In the genomic region with DNA sequence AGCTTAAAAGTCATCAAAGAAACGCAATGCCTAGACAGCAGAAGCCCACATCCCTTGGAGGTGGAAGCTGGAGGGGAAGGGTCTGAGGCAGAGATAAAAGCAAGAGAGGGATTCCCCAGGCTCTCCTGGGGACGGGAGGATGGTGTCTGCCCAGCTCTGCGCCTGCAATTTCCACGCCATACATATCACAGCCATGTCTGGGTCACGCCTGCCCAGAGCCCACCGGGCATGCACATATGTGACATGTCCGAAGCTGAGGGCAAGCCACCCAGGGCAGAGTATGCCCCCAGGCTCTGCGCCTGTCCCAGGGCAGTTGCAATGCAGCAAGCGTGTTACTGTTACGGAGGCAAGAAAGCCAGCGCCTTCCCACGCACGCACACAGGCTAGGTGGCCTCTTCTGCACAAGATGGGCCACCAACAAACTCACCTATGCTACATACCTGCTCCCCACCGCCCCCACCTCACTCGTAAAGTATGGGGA, we compare ENCODE assay signal across 1 cellular context.
TF ChIP-seq lines count a peak whose summit lies in the region.

No MANE protein-coding gene starts in this region.

TF ChIP-seq in HEK293, 187 proteins besides CTCF, POLR2A, EP300 and RAD21 (continued from another document):
- TF ChIP-seq, protein P1, sequence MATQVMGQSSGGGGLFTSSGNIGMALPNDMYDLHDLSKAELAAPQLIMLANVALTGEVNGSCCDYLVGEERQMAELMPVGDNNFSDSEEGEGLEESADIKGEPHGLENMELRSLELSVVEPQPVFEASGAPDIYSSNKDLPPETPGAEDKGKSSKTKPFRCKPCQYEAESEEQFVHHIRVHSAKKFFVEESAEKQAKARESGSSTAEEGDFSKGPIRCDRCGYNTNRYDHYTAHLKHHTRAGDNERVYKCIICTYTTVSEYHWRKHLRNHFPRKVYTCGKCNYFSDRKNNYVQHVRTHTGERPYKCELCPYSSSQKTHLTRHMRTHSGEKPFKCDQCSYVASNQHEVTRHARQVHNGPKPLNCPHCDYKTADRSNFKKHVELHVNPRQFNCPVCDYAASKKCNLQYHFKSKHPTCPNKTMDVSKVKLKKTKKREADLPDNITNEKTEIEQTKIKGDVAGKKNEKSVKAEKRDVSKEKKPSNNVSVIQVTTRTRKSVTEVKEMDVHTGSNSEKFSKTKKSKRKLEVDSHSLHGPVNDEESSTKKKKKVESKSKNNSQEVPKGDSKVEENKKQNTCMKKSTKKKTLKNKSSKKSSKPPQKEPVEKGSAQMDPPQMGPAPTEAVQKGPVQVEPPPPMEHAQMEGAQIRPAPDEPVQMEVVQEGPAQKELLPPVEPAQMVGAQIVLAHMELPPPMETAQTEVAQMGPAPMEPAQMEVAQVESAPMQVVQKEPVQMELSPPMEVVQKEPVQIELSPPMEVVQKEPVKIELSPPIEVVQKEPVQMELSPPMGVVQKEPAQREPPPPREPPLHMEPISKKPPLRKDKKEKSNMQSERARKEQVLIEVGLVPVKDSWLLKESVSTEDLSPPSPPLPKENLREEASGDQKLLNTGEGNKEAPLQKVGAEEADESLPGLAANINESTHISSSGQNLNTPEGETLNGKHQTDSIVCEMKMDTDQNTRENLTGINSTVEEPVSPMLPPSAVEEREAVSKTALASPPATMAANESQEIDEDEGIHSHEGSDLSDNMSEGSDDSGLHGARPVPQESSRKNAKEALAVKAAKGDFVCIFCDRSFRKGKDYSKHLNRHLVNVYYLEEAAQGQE (tag by site-specific recombination; IDR thresholded peaks at IDR 0.05) = no peak
- TF ChIP-seq FEZF1 (tag by site-specific recombination; IDR thresholded peaks at IDR 0.05) (no peak), ZNF768 (tag by site-specific recombination; IDR thresholded peaks at IDR 0.05) (no peak), GLI2 (tag by site-specific recombination; IDR thresholded peaks at IDR 0.05; ENCODE audit: borderline replicate concordance, low read depth) (no peak), ZNF791 (tag by site-specific recombination; IDR thresholded peaks at IDR 0.05) (no peak), KLF10 (tag by site-specific recombination; IDR thresholded peaks at IDR 0.05) (no peak), ZNF24 (tag by site-specific recombination; IDR thresholded peaks at IDR 0.05) (no peak)
- TF ChIP-seq, protein P2, sequence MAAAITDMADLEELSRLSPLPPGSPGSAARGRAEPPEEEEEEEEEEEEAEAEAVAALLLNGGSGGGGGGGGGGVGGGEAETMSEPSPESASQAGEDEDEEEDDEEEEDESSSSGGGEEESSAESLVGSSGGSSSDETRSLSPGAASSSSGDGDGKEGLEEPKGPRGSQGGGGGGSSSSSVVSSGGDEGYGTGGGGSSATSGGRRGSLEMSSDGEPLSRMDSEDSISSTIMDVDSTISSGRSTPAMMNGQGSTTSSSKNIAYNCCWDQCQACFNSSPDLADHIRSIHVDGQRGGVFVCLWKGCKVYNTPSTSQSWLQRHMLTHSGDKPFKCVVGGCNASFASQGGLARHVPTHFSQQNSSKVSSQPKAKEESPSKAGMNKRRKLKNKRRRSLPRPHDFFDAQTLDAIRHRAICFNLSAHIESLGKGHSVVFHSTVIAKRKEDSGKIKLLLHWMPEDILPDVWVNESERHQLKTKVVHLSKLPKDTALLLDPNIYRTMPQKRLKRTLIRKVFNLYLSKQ (tag by site-specific recombination; IDR thresholded peaks at IDR 0.05; ENCODE audit: borderline replicate concordance) = no peak
- TF ChIP-seq, protein P3, sequence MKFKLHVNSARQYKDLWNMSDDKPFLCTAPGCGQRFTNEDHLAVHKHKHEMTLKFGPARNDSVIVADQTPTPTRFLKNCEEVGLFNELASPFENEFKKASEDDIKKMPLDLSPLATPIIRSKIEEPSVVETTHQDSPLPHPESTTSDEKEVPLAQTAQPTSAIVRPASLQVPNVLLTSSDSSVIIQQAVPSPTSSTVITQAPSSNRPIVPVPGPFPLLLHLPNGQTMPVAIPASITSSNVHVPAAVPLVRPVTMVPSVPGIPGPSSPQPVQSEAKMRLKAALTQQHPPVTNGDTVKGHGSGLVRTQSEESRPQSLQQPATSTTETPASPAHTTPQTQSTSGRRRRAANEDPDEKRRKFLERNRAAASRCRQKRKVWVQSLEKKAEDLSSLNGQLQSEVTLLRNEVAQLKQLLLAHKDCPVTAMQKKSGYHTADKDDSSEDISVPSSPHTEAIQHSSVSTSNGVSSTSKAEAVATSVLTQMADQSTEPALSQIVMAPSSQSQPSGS (tag by site-specific recombination; IDR thresholded peaks at IDR 0.05; ENCODE audit: low read depth) = no peak
